ENCODE assay signal across 8 cellular contexts in the genomic region with DNA sequence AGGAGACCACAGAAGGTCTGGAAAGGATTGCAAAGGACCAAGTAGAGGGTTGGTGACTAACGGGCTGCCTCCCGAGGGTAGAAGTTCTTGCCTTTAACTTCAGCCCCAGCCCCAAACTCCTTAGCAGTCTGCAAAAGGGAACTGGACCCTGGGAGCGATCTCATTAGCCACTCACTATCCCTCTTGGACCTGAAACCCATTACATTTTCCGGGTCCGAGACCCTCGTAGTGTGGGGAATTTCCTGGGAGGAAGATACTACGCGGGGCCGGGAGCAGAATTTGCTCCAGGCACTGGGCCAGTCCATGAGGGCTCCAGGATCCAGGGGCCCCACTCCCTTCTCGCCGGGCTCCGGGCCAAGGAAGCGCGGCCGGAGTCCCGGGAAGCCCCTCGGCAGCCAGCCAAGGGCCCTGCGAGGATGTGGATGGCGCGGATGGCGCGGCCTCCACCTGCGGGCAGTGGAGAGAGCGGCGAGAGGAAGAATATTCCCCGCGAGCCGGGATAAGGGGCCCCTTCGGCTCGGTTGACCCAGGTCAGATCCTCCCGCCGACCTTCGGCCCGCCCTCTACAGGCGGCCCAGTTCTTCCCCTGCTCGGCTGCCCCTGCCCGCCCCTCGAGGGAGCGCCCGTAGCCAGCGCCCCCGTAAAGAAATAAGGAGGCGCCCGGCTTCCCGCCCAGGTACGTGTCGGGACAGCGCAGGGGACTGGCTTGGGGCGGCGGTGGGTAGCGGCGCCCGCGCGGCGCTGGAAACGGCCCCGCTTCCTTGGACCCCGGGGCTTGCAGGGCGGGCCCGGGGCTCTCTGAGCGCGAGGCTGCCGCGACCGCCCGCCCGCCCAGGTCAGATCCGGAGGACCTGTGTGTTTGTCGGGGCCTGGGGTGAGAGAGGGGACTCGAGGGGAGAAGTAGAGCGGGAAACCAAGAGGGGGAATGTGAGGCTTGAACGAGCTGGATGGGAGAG. TPM values are rescaled to one million over a fixed set of nuclear protein-coding genes. Genes with fewer than 3 reads are reported as not detected.
A peak's percentile ranks its signal among the peaks of the same experiment; 100 is the strongest.
DNase-seq lines count a peak whose midpoint lies in the region; ATAC-seq, FAIRE-seq and TF ChIP-seq lines count a peak whose summit lies in the region.

A gene with protein sequence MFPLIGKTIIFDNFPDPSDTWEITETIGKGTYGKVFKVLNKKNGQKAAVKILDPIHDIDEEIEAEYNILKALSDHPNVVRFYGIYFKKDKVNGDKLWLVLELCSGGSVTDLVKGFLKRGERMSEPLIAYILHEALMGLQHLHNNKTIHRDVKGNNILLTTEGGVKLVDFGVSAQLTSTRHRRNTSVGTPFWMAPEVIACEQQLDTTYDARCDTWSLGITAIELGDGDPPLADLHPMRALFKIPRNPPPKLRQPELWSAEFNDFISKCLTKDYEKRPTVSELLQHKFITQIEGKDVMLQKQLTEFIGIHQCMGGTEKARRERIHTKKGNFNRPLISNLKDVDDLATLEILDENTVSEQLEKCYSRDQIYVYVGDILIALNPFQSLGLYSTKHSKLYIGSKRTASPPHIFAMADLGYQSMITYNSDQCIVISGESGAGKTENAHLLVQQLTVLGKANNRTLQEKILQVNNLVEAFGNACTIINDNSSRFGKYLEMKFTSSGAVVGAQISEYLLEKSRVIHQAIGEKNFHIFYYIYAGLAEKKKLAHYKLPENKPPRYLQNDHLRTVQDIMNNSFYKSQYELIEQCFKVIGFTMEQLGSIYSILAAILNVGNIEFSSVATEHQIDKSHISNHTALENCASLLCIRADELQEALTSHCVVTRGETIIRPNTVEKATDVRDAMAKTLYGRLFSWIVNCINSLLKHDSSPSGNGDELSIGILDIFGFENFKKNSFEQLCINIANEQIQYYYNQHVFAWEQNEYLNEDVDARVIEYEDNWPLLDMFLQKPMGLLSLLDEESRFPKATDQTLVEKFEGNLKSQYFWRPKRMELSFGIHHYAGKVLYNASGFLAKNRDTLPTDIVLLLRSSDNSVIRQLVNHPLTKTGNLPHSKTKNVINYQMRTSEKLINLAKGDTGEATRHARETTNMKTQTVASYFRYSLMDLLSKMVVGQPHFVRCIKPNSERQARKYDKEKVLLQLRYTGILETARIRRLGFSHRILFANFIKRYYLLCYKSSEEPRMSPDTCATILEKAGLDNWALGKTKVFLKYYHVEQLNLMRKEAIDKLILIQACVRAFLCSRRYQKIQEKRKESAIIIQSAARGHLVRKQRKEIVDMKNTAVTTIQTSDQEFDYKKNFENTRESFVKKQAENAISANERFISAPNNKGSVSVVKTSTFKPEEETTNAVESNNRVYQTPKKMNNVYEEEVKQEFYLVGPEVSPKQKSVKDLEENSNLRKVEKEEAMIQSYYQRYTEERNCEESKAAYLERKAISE (N-terminal part only) (plus strand): TSS at position 577 of the 956 bp plus-strand sequence. CDS start 17,882 bp downstream, outside the sequence.

- H3K27ac ChIP-seq in esophagus muscularis mucosa (replicated peaks in 1 of 4), result no peak within 1 kb of the TSS

- H3K9me3 Mint-ChIP-seq in osteocyte (ENCODE audit: unreplicated experiment), result no peaks in the 10 kb centered on the region

- H3K36me3 Mint-ChIP-seq in osteocyte (ENCODE audit: unreplicated experiment), result no peaks in the 10 kb centered on the region

- DNase-seq in D721Med (ENCODE audit: insufficient read length, low spot score) (peak; percentile 18), NCI-H146 treated with DMSO at 0.1 percent for 48 hours (lab: John Stamatoyannopoulos, UW; ENCODE audit: unreplicated experiment) (peak; percentile 75), esophagus muscularis mucosa (ENCODE audit: extremely low spot score) (no peak), osteocyte (ENCODE audit: extremely low spot score, unreplicated experiment) (no peak), anterior cingulate cortex (lab: John Stamatoyannopoulos, UW) (no peak), NCI-H187 (lab: John Stamatoyannopoulos, UW) (no peak), NCI-H187 treated with DMSO at 0.1 percent for 48 hours (lab: John Stamatoyannopoulos, UW) (no peak)

- no peak within 1 kb of the TSS for H3K27ac Mint-ChIP-seq in osteocyte (ENCODE audit: unreplicated experiment)

- ATAC-seq in GM18519 (IDR thresholded peaks at IDR 0.05; ENCODE audit: low FRiP score, unreplicated experiment), result no peak

- no peak for TF ChIP-seq EP300 in esophagus muscularis mucosa (IDR thresholded peaks at IDR 0.05)

- H3K4me1 ChIP-seq in esophagus muscularis mucosa, result peaks cover 4 to 16% (median 14%) of the 10 kb centered on the region in 4 donors

- H3K27me3 Mint-ChIP-seq in osteocyte (ENCODE audit: unreplicated experiment), result peaks cover 44% of the 10 kb centered on the region

- peaks cover 7% of the 10 kb centered on the region for H3K4me1 Mint-ChIP-seq in osteocyte (ENCODE audit: unreplicated experiment)

- TF ChIP-seq CTCF in D721Med (IDR thresholded peaks at IDR 0.05; ENCODE audit: insufficient read depth, missing control alignments) (peak; percentile 0), esophagus muscularis mucosa (IDR thresholded peaks at IDR 0.05) (no peak), osteocyte (IDR thresholded peaks at IDR 0.05) (no peak)

- intact Hi-C loops in esophagus muscularis mucosa (cut with DNase I), result no loop called here

- FAIRE-seq in D721Med (lab: Jason Lieb, UNC), result no peak

- H3K9me3 ChIP-seq in esophagus muscularis mucosa, result no peaks in the 10 kb centered on the region

- no peak for TF ChIP-seq POLR2A in esophagus muscularis mucosa (IDR thresholded peaks at IDR 0.05; ENCODE audit: low read depth)

- H3K27me3 ChIP-seq in esophagus muscularis mucosa, result peaks cover 0 to 54% (median 13%) of the 10 kb centered on the region in 4 donors

- H3K36me3 ChIP-seq in esophagus muscularis mucosa, result no peaks in the 10 kb centered on the region

- H3K4me3 Mint-ChIP-seq in osteocyte (ENCODE audit: unreplicated experiment), result peak within 1 kb of the TSS; percentile 51

- H3K4me3 ChIP-seq in esophagus muscularis mucosa, result peak within 1 kb of the TSS; percentile 30 to 50 (median 36)

- 20% methylated on average over 18 of the region's 73 CpGs for WGBS in esophagus muscularis mucosa

RNA-seq across cellular contexts. Expression of the gene that starts here (rescaled TPM):
- under 1 TPM in 1 of 4 donors, not detected in 3; 0.06 TPM for total RNA-seq in esophagus muscularis mucosa
- not detected in 2 replicates for total RNA-seq in osteocyte

Comparison
In these comparisons a context has a peak if more than half of its experiments do, and no peak if none do; other contexts are left out.
1. DNase-seq: peak in D721Med (single experiment) and NCI-H146 treated with DMSO at 0.1 percent for 48 hours (single experiment); none in esophagus muscularis mucosa (single experiment), osteocyte (single experiment), anterior cingulate cortex (0 of 58), NCI-H187 (0 of 2) and NCI-H187 treated with DMSO at 0.1 percent for 48 hours (single experiment).